Comparison of ENCODE assay signal across 8 cellular contexts in genomic region chr1:220046052-220046930, GRCh38. TPM values are rescaled to one million over a fixed set of nuclear protein-coding genes. Genes with fewer than 3 reads are reported as not detected.
DNase-seq lines count a peak whose midpoint lies in the region; ATAC-seq and TF ChIP-seq lines count a peak whose summit lies in the region.

TSS of gene EPRS1 (minus strand) at chr1:220046505. CDS start at chr1:220046388, 117 bp downstream.

- DNase-seq in GM19240 (ENCODE audit: insufficient read length, low spot score): peak; percentile 77
- DNase-seq in NCI-H526 treated with DMSO at 0.1 percent for 48 hours (lab: John Stamatoyannopoulos, UW): peak; percentile 85
- DNase-seq in activated CD4-positive, alpha-beta T cell treated with anti-CD3 and anti-CD28 coated beads, Interleukin-2, amount 50 U/mL, for 1 hour: peak; percentile 90
- peak; percentile 96 to 98 for DNase-seq in left lung
- peak; percentile 91 for DNase-seq in stimulated activated CD4-positive, alpha-beta T cell treated with anti-CD3 and anti-CD28 coated beads, Interleukin-4, amount 100 ng/mL, for 1 hour

- peak within 1 kb of the TSS; percentile 90 for H3K27ac Mint-ChIP-seq in dendritic cell treated with granulocyte-macrophage colony-stimulating factor and Interleukin-4, amounts not matched to agents 40 ng/mL and 50 ng/mL, for 4 days

- H3K9ac ChIP-seq in BLaER1: peak within 1 kb of the TSS; percentile 89

- H3K36me3 ChIP-seq in BLaER1: peaks cover 18% of the 10 kb centered on the region
- peaks cover 0 to 8% of the 10 kb centered on the region in 2 donors for H3K36me3 ChIP-seq in left lung

- TF ChIP-seq CTCF in left lung (IDR thresholded peaks at IDR 0.05): peak; percentile 55 to 94

- ATAC-seq in HG03469 (IDR thresholded peaks at IDR 0.05; ENCODE audit: unreplicated experiment): peak; percentile 97
- ATAC-seq in left lung: peak; percentile 100

- peak within 1 kb of the TSS; percentile 85 for H3K27ac ChIP-seq in BLaER1
- peak within 1 kb of the TSS; percentile 77 to 88 for H3K27ac ChIP-seq in left lung

- H3K4me3 ChIP-seq in BLaER1 (peak within 1 kb of the TSS; percentile 91), left lung (peak within 1 kb of the TSS; percentile 88 to 91)

- peaks cover 32% of the 10 kb centered on the region for H3K36me3 Mint-ChIP-seq in dendritic cell treated with granulocyte-macrophage colony-stimulating factor and Interleukin-4, amounts not matched to agents 40 ng/mL and 50 ng/mL, for 4 days (ENCODE audit: low read depth)

- no peaks in the 10 kb centered on the region for H3K27me3 ChIP-seq in BLaER1
- H3K27me3 ChIP-seq in left lung: no peaks in the 10 kb centered on the region

- H3K4me2 ChIP-seq in BLaER1: peak within 1 kb of the TSS; percentile 80

- no peaks in the 10 kb centered on the region for H3K27me3 Mint-ChIP-seq in dendritic cell treated with granulocyte-macrophage colony-stimulating factor and Interleukin-4, amounts not matched to agents 40 ng/mL and 50 ng/mL, for 4 days

- intact Hi-C loops in dendritic cell treated with granulocyte-macrophage colony-stimulating factor and Interleukin-4, amounts not matched to agents 40 ng/mL and 50 ng/mL, for 4 days (cut with micrococcal nuclease): loop anchor here (1.0 to 2.0 kb wide), 2 partner anchors 43 to 48 kb away; partner anchors contain the start of genes BPNT1 and IARS2
- intact Hi-C loops in left lung (cut with DNase I): no loop called here

- peaks cover 29% of the 10 kb centered on the region for H3K4me1 ChIP-seq in BLaER1
- H3K4me1 ChIP-seq in left lung: peaks cover 9 to 27% of the 10 kb centered on the region in 2 donors

- H4K20me1 ChIP-seq in BLaER1: peaks cover 32% of the 10 kb centered on the region; the same call in 1 of the 2 replicates

- no peaks in the 10 kb centered on the region for H3K9me3 ChIP-seq in BLaER1
- H3K9me3 ChIP-seq in left lung: no peaks in the 10 kb centered on the region

- H3K4me1 Mint-ChIP-seq in dendritic cell treated with granulocyte-macrophage colony-stimulating factor and Interleukin-4, amounts not matched to agents 40 ng/mL and 50 ng/mL, for 4 days (ENCODE audit: low read depth): peaks cover 20% of the 10 kb centered on the region

- H3K9me3 Mint-ChIP-seq in dendritic cell treated with granulocyte-macrophage colony-stimulating factor and Interleukin-4, amounts not matched to agents 40 ng/mL and 50 ng/mL, for 4 days: no peaks in the 10 kb centered on the region

- H3K4me3 Mint-ChIP-seq in dendritic cell treated with granulocyte-macrophage colony-stimulating factor and Interleukin-4, amounts not matched to agents 40 ng/mL and 50 ng/mL, for 4 days: peak within 1 kb of the TSS; percentile 92

RNA-seq across cellular contexts. Expression of gene EPRS1, which starts in this region (rescaled TPM):
- 100 to 1,000 TPM in 1 of 2 donors, 10 to 100 TPM in 1; 81.0 to 120 TPM for total RNA-seq in left lung

Comparison
In these comparisons a context has a peak if more than half of its experiments do, and no peak if none do; other contexts are left out.
1. Peak in every context shown above with its lines: DNase-seq, ATAC-seq, H3K4me3 ChIP-seq and H3K27ac ChIP-seq.